14 cellular contexts compared by ENCODE assay signal in the genomic region with DNA sequence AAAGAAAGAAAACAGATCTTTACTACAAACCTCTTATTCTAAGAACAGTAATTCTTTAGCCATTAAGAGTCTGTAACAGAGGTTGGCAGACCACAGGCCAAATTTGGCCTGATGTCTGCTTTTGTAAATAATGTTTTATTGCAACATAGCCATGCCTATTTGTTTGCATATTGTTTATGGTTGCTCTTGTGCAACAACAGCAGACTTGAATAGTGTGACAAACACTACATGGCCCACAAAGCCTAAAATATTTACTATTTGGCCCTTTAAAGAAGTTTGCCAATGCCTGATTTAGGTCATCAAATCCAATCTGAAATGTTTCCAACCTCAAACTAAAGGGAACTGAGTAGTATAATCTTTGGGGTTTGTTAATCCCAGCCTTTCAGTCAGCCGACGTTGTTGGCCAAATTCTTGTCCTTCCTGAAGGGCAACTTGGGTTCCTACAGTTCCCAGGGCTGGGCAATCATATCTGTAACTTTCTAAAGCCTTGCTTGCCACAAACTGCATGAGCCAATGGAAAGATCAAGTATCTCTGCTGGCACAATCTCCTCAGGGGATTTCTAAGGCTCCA. TPM values are rescaled to one million over a fixed set of nuclear protein-coding genes. Genes with fewer than 3 reads are reported as not detected.
DNase-seq lines count a peak whose midpoint lies in the region; ATAC-seq and TF ChIP-seq lines count a peak whose summit lies in the region.
"Had no signal": no experiment of that assay in that cellular context is flagged by ENCODE, and none has a peak within 500 bp of the region (broad histone marks: within the 10 kb centered on the region; RNA-seq: fewer than 3 reads in every experiment).

No MANE protein-coding gene starts in this region.

- ATAC-seq in right lobe of liver (peak; percentile 84 to 94 (median 86)), GM18861 (IDR thresholded peaks at IDR 0.05; ENCODE audit: unreplicated experiment) (no peak), HG02588 (IDR thresholded peaks at IDR 0.05; ENCODE audit: unreplicated experiment) (no peak)
- ATAC-seq: activated T-helper 17 cell treated with anti-CD3 and anti-CD28 coated beads, Interleukin-2, amount 50 U/mL, for 72 hours; naive thymus-derived CD4-positive, alpha-beta T cell had no signal

- H3K4me1 ChIP-seq in esophagus (ENCODE audit: control insufficient read depth in 2 of 2, insufficient read depth in 2 of 2, low read length in 1 of 2) (no peaks in the 10 kb centered on the region), right lobe of liver (peaks cover 0 to 18% (median 8%) of the 10 kb centered on the region in 4 donors), transverse colon (peaks cover 0 to 5% (median 0%) of the 10 kb centered on the region in 4 donors)
- H3K4me1 ChIP-seq: thyroid gland had no signal

- 23 to 35% methylated on average over 2 of the region's 2 CpGs for whole genome bisulfite sequencing in esophagus, 2 donors
- WGBS in right lobe of liver (ENCODE audit: insufficient coverage, low coverage, low lambda C conversion rate, missing lambda C conversion rate), result 21% methylated on average over 2 of the region's 2 CpGs
- 20 to 60% methylated on average over 1 to 2 of the region's 2 CpGs for WGBS in transverse colon (ENCODE audit: low coverage in 1 of 2), 2 donors

- no peak for TF ChIP-seq CTCF in right lobe of liver (IDR thresholded peaks at IDR 0.05)
- TF ChIP-seq CTCF in transverse colon (IDR thresholded peaks at IDR 0.05), result no peak

- no peaks in the 10 kb centered on the region for H3K27me3 ChIP-seq in esophagus (ENCODE audit: control insufficient read depth in 1 of 2, insufficient read depth in 2 of 2, low read length in 2 of 2)
- no peaks in the 10 kb centered on the region for H3K27me3 ChIP-seq in right lobe of liver
- H3K27me3 ChIP-seq in transverse colon, result no peaks in the 10 kb centered on the region
- H3K27me3 ChIP-seq: thyroid gland had no signal

- H3K27ac ChIP-seq in esophagus (ENCODE audit: low read depth in 2 of 2, low read length in 1 of 2) (peak overlapping the region; percentile 3 to 49), right lobe of liver (peak overlapping the region in 2 of 3 donors; percentile 46 to 58), transverse colon (peak overlapping the region in 3 of 4 donors; percentile 23 to 34 (median 27))
- H3K27ac ChIP-seq: thyroid gland had no signal

- TF ChIP-seq POLR2A in right lobe of liver (IDR thresholded peaks at IDR 0.05) (no peak), transverse colon (IDR thresholded peaks at IDR 0.05) (no peak)

- H3K9me3 ChIP-seq in esophagus (ENCODE audit: control insufficient read depth in 2 of 2, insufficient read depth in 1 of 2, low read depth in 1 of 2, low read length in 1 of 2), result no peaks in the 10 kb centered on the region
- no peaks in the 10 kb centered on the region for H3K9me3 ChIP-seq in right lobe of liver
- H3K9me3 ChIP-seq in transverse colon, result no peaks in the 10 kb centered on the region
- H3K9me3 ChIP-seq: thyroid gland had no signal

- H3K4me3 ChIP-seq in esophagus (ENCODE audit: low read depth in 1 of 2, low read length in 2 of 2) (no peak overlapping the region), right lobe of liver (no peak overlapping the region), transverse colon (no peak overlapping the region)
- H3K4me3 ChIP-seq: thyroid gland had no signal

- H3K36me3 ChIP-seq in esophagus (ENCODE audit: control insufficient read depth in 2 of 2, insufficient read depth in 2 of 2, low read length in 1 of 2), result peaks cover 8 to 9% of the 10 kb centered on the region in 2 donors
- H3K36me3 ChIP-seq in right lobe of liver, result peaks cover 0 to 46% (median 15%) of the 10 kb centered on the region in 4 donors
- H3K36me3 ChIP-seq in transverse colon, result peaks cover 0 to 49% (median 24%) of the 10 kb centered on the region in 4 donors

- TF ChIP-seq EP300 in transverse colon (IDR thresholded peaks at IDR 0.05; ENCODE audit: low read depth), result no peak

- DNase-seq in LHCN-M2 (ENCODE audit: low read depth), result peak; percentile 69
- peak in 1 of 3 donors; percentile 54 for DNase-seq in right lobe of liver
- no peak for DNase-seq in transverse colon
- DNase-seq in GM19240 (ENCODE audit: insufficient read length, low spot score), result no peak
- DNase-seq in cerebellum (ENCODE audit: low spot score), result no peak
- DNase-seq: activated CD4-positive, alpha-beta T cell treated with anti-CD3 and anti-CD28 coated beads for 48 hours; Kasumi-1; naive thymus-derived CD4-positive, alpha-beta T cell; small intestine; thyroid gland had no signal

- in situ Hi-C loops in transverse colon (cut with MboI; ENCODE audit: low pct_ligation_motif_present in 1 of 4, low pct_unique_long_range_greater_than_20kb in 1 of 4, low sequenced_read_pairs in 3 of 4), result no loop called here

- intact Hi-C loops in right lobe of liver (cut with DNase I) (no loop called here), transverse colon (cut with DNase I; ENCODE audit: low total_unique reads) (no loop called here)

RNA-seq across cellular contexts. Expression of a gene that starts 33.9 kb away (rescaled TPM):
- 30.0 and 34.6 TPM in 2 replicates for total RNA-seq in LHCN-M2 (2014; rRNA removed)
- polyA plus RNA-seq in LHCN-M2 (2012), result 26.7 TPM
- polyA plus RNA-seq in esophagus, result 10 to 100 TPM; 15.6 to 18.1 TPM
- 10 to 100 TPM; 10.8 to 21.4 (median 13.9) TPM for total RNA-seq in right lobe of liver
- 10 to 100 TPM; 29.1 to 65.5 (median 36.9) TPM for total RNA-seq in transverse colon
- total RNA-seq in cerebellum, result 19.3 TPM

RNA-seq across cellular contexts. Expression of a gene that starts 47.4 kb away (rescaled TPM):
- total RNA-seq in LHCN-M2 (2014; rRNA removed), result 116 and 137 TPM in 2 replicates
- 50.2 TPM for polyA plus RNA-seq in LHCN-M2 (2012)
- polyA plus RNA-seq in esophagus, result 10 to 100 TPM; 22.2 to 31.7 TPM
- 10 to 100 TPM; 30.4 to 62.6 (median 37.1) TPM for total RNA-seq in right lobe of liver
- 100 to 1,000 TPM in 1 of 4 donors, 10 to 100 TPM in 3; 76.7 to 100 (median 82.6) TPM for total RNA-seq in transverse colon
- total RNA-seq in cerebellum, result 187 TPM

Comparison
In these comparisons a context has a peak if more than half of its experiments do, and no peak if none do; other contexts are left out.
1. ATAC-seq: peak in right lobe of liver (4 of 4); none in GM18861 (single experiment) and HG02588 (single experiment).
2. Peak in every context shown above with its lines, with median percentiles within 50 percentile points of each other: H3K27ac ChIP-seq.